Comparison of ENCODE assay signal across 9 cellular contexts in the genomic region with DNA sequence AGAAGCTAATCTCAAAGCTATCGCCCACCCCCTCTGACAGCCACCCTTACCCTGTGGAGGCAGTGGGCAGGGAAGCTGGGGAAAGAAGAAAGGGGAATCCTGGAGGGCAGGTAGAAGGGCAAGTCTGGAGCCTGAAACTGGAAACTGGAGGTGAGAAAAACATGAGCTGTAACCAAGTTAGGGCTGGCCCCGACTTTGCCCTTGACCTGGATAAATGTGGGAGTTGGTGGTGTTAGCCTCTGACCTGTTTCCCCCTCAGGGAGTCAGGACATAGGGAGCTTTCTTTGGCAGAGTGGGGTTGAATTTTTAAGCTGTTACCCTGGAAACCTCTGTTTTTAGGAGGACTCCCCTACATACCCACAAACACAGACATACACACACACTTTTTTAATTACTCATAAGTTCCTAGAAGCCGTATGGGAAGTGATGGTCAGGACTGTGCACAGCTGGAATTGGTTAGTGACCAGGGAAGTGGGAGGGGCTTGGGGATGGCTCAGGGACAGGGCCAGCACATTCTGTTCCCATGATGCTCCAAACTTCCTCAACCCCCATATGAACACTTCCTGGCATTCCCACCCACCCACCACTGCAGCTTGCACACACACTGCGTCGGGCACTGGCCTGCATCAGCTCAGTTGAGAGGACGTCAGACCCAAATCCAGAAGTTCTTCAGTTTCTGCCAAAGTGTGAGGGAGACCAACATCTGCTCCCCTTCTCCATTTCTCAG. TPM values are rescaled to one million over a fixed set of nuclear protein-coding genes. Genes with fewer than 3 reads are reported as not detected.
A peak's percentile ranks its signal among the peaks of the same experiment; 100 is the strongest.
DNase-seq lines count a peak whose midpoint lies in the region; ATAC-seq, FAIRE-seq and TF ChIP-seq lines count a peak whose summit lies in the region.
"Had no signal": no experiment of that assay in that cellular context is flagged by ENCODE, and none has a peak within 500 bp of the region (broad histone marks: within the 10 kb centered on the region; RNA-seq: fewer than 3 reads in every experiment).

No MANE protein-coding gene starts in this region.

- H3K9me3 Mint-ChIP-seq in activated CD8-positive, alpha-beta memory T cell treated with anti-CD3 and anti-CD28 coated beads, Interleukin-2, amount 10 ng/mL, durations not matched to agents 7 days and 5 days (ENCODE audit: low read depth): no peaks in the 10 kb centered on the region
- no peaks in the 10 kb centered on the region for H3K9me3 Mint-ChIP-seq in astrocyte (ENCODE audit: unreplicated experiment)

- 38 to 58% (median 56%) methylated on average over 6 of the region's 6 CpGs for WGBS in small intestine, 3 donors

- no peak for TF ChIP-seq CTCF in astrocyte (IDR thresholded peaks at IDR 0.05; ENCODE audit: insufficient read depth, low read depth, low read length)

- H3K27me3 Mint-ChIP-seq in activated CD8-positive, alpha-beta memory T cell treated with anti-CD3 and anti-CD28 coated beads, Interleukin-2, amount 10 ng/mL, durations not matched to agents 7 days and 5 days: peaks cover 7% of the 10 kb centered on the region
- H3K27me3 Mint-ChIP-seq in astrocyte (ENCODE audit: low read depth, unreplicated experiment): no peaks in the 10 kb centered on the region

- peak overlapping the region; percentile 11 for H3K4me3 ChIP-seq in astrocyte (ENCODE audit: insufficient read depth, low read depth, low read length)
- no peak overlapping the region for H3K4me3 ChIP-seq in small intestine (ENCODE audit: low read depth in 1 of 2, low read length in 2 of 2)

- peaks cover 16% of the 10 kb centered on the region for H3K4me1 Mint-ChIP-seq in activated CD8-positive, alpha-beta memory T cell treated with anti-CD3 and anti-CD28 coated beads, Interleukin-2, amount 10 ng/mL, durations not matched to agents 7 days and 5 days
- H3K4me1 Mint-ChIP-seq in astrocyte (ENCODE audit: low read depth, unreplicated experiment): peaks cover 37% of the 10 kb centered on the region

- H3K27me3 ChIP-seq in astrocyte (ENCODE audit: insufficient read depth, low read length) (no peaks in the 10 kb centered on the region), small intestine (ENCODE audit: control insufficient read depth in 2 of 2, insufficient read depth in 2 of 2, low read length in 2 of 2) (no peaks in the 10 kb centered on the region)

- DNase-seq in activated CD8-positive, alpha-beta memory T cell treated with anti-CD3 and anti-CD28 coated beads, Interleukin-2, amount 10 ng/mL, durations not matched to agents 7 days and 5 days: no peak
- no peak for DNase-seq in activated CD8-positive, alpha-beta memory T cell treated with anti-CD3 and anti-CD28 coated beads, Interleukin-2, amount 50 U/mL, for 4 hours
- DNase-seq in astrocyte (ENCODE audit: low read depth) (peak; percentile 99), iris pigment epithelial cell (ENCODE audit: low read depth) (peak; percentile 100), small intestine (no peak), epidermal melanocyte (ENCODE audit: insufficient read length, low spot score) (no peak), LoVo (ENCODE audit: low spot score) (no peak)
- DNase-seq in activated naive CD4-positive, alpha-beta T cell (lab: John Stamatoyannopoulos, UW): no peak
- DNase-seq: DND-41 had no signal

- H3K4me1 ChIP-seq in astrocyte (ENCODE audit: insufficient read depth, low read length) (peaks cover 23% of the 10 kb centered on the region), small intestine (ENCODE audit: control insufficient read depth in 2 of 2, insufficient read depth in 1 of 2, low read depth in 1 of 2, low read length in 1 of 2) (peaks cover 0 to 5% of the 10 kb centered on the region in 2 donors)

- no peaks in the 10 kb centered on the region for H3K36me3 Mint-ChIP-seq in activated CD8-positive, alpha-beta memory T cell treated with anti-CD3 and anti-CD28 coated beads, Interleukin-2, amount 10 ng/mL, durations not matched to agents 7 days and 5 days
- no peaks in the 10 kb centered on the region for H3K36me3 Mint-ChIP-seq in astrocyte (ENCODE audit: low read depth, unreplicated experiment)

- no peaks in the 10 kb centered on the region for H4K20me1 ChIP-seq in astrocyte (ENCODE audit: insufficient read depth, low read length)

- peak overlapping the region; percentile 88 for H3K9ac ChIP-seq in astrocyte (ENCODE audit: low read length)

- no peaks in the 10 kb centered on the region for H3K9me3 ChIP-seq in astrocyte (ENCODE audit: insufficient read depth, low read depth, low read length)
- H3K9me3 ChIP-seq in small intestine (ENCODE audit: control insufficient read depth, low read depth): no peaks in the 10 kb centered on the region

- H3K27ac ChIP-seq in astrocyte (ENCODE audit: low read depth, low read length) (peak overlapping the region; percentile 99), small intestine (ENCODE audit: low read depth in 1 of 2, low read length in 1 of 2) (peak overlapping the region; percentile 24 to 90)

- no peaks in the 10 kb centered on the region for H3K36me3 ChIP-seq in astrocyte (ENCODE audit: insufficient read depth, low read length)
- H3K36me3 ChIP-seq in small intestine (ENCODE audit: control insufficient read depth in 2 of 2, insufficient read depth in 2 of 2, low read length in 2 of 2): no peaks in the 10 kb centered on the region

- ATAC-seq in activated CD8-positive, alpha-beta memory T cell treated with anti-CD3 and anti-CD28 coated beads, Interleukin-2, amount 10 ng/mL, durations not matched to agents 7 days and 5 days: peak; percentile 79

- H3K27ac Mint-ChIP-seq in activated CD8-positive, alpha-beta memory T cell treated with anti-CD3 and anti-CD28 coated beads, Interleukin-2, amount 10 ng/mL, durations not matched to agents 7 days and 5 days: no peak overlapping the region
- peak overlapping the region; percentile 92 for H3K27ac Mint-ChIP-seq in astrocyte (ENCODE audit: unreplicated experiment)

- CTCF ChIA-PET in activated CD8-positive, alpha-beta memory T cell treated with anti-CD3 and anti-CD28 coated beads, Interleukin-2, amount 10 ng/mL, durations not matched to agents 7 days and 5 days (lab: Charles Lee): interaction anchor here (0.7 to 1.3 kb wide), 4 partner anchors 9 to 65 kb away, joined by 3 to 6 read pairs (median 4); no protein-coding TSS in a partner anchor

- no peaks in the 10 kb centered on the region for H3K79me2 ChIP-seq in astrocyte (ENCODE audit: insufficient read depth, low read length)

- H3K4me3 Mint-ChIP-seq in activated CD8-positive, alpha-beta memory T cell treated with anti-CD3 and anti-CD28 coated beads, Interleukin-2, amount 10 ng/mL, durations not matched to agents 7 days and 5 days: no peak overlapping the region
- H3K4me3 Mint-ChIP-seq in astrocyte (ENCODE audit: unreplicated experiment): no peak overlapping the region

- peak overlapping the region; percentile 37 for H2AFZ ChIP-seq in astrocyte (ENCODE audit: low read depth, low read length)

- peak; percentile 29 for FAIRE-seq in astrocyte (lab: Jason Lieb, UNC)
- no peak for FAIRE-seq in small intestine (lab: Jason Lieb, UNC)

- H3K4me2 ChIP-seq in astrocyte (ENCODE audit: low read length): peak overlapping the region; percentile 78

RNA-seq across cellular contexts. Expression of a gene that starts 5.0 kb away (rescaled TPM):
- total RNA-seq in activated CD8-positive, alpha-beta memory T cell treated with anti-CD3 and anti-CD28 coated beads, Interleukin-2, amount 10 ng/mL, durations not matched to agents 7 days and 5 days: not detected
- 3.6 and 4.7 TPM in 2 replicates for total RNA-seq in astrocyte
- polyA plus RNA-seq in small intestine: 1 to 10 TPM in 1 of 3 donors, under 1 TPM in 1, not detected in 1; 0.54 to 4.1 TPM

RNA-seq across cellular contexts. Expression of a gene that starts 18.4 kb away (rescaled TPM):
- 10 to 100 TPM; 33.5 to 38.4 TPM for total RNA-seq in activated CD8-positive, alpha-beta memory T cell treated with anti-CD3 and anti-CD28 coated beads, Interleukin-2, amount 10 ng/mL, durations not matched to agents 7 days and 5 days
- total RNA-seq in astrocyte: 26.3 and 29.7 TPM in 2 replicates
- 10 to 100 TPM; 12.7 to 25.3 (median 13.2) TPM for polyA plus RNA-seq in small intestine

RNA-seq across cellular contexts. Expression of a gene that starts 29.9 kb away (rescaled TPM):
- 10 to 100 TPM; 45.8 to 57.2 TPM for total RNA-seq in activated CD8-positive, alpha-beta memory T cell treated with anti-CD3 and anti-CD28 coated beads, Interleukin-2, amount 10 ng/mL, durations not matched to agents 7 days and 5 days
- 54.8 and 58.9 TPM in 2 replicates for total RNA-seq in astrocyte
- polyA plus RNA-seq in small intestine: 10 to 100 TPM; 27.1 to 50.4 (median 34.0) TPM

RNA-seq across cellular contexts. Expression of a gene that starts 30.2 kb away (rescaled TPM):
- total RNA-seq in activated CD8-positive, alpha-beta memory T cell treated with anti-CD3 and anti-CD28 coated beads, Interleukin-2, amount 10 ng/mL, durations not matched to agents 7 days and 5 days: 10 to 100 TPM; 96.8 to 98.6 TPM
- total RNA-seq in astrocyte: 95.7 and 105 TPM in 2 replicates
- 10 to 100 TPM; 72.2 to 89.8 (median 78.4) TPM for polyA plus RNA-seq in small intestine

Comparison
In these comparisons a context has a peak if more than half of its experiments do, and no peak if none do; other contexts are left out.
1. DNase-seq: peak in astrocyte (single experiment) and iris pigment epithelial cell (single experiment); none in activated CD8-positive, alpha-beta memory T cell treated with anti-CD3 and anti-CD28 coated beads, Interleukin-2, amount 10 ng/mL, durations not matched to agents 7 days and 5 days (single experiment), activated CD8-positive, alpha-beta memory T cell treated with anti-CD3 and anti-CD28 coated beads, Interleukin-2, amount 50 U/mL, for 4 hours (single experiment), small intestine (single experiment), epidermal melanocyte (single experiment), LoVo (single experiment) and activated naive CD4-positive, alpha-beta T cell (0 of 4).